7 cellular contexts compared by ENCODE assay signal in the genomic region with DNA sequence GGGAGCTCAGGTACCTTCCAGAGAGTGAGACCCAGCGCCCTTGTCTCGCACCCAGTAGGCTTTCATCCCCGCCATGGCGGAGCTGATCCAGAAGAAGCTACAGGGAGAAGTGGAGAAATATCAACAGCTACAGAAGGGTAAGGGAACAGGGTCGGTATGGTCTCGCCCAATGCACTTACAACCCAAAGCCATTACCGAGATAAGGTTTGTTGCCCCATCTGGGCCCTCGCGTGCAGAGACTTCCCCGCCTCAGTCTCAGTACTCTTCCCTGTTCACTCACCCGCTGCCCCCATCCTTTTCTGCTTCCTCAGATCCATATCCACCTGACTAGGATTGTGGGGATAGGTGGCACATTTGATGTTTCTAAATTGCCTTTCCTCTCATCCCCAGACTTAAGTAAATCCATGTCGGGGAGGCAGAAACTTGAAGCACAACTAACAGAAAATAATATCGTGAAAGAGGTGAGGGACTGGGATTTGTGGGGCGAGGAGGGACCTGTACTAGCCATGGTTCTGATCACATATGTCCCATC. TPM values are rescaled to one million over a fixed set of nuclear protein-coding genes. Genes with fewer than 3 reads are reported as not detected.
DNase-seq lines count a peak whose midpoint lies in the region; ATAC-seq and TF ChIP-seq lines count a peak whose summit lies in the region.

No MANE protein-coding gene starts in this region.

- H3K9me3 Mint-ChIP-seq in natural killer cell = no peaks in the 10 kb centered on the region

- DNase-seq in Karpas-422 (no peak), coronary artery (ENCODE audit: low spot score) (no peak), natural killer cell (no peak), GM20000 (ENCODE audit: low spot score) (no peak), cerebellar cortex (ENCODE audit: low spot score) (no peak)

- no peaks in the 10 kb centered on the region for H4K20me1 ChIP-seq in Karpas-422 (ENCODE audit: insufficient read depth, low read depth, low read length)

- H2AFZ ChIP-seq in Karpas-422 (ENCODE audit: low read length) = no peak overlapping the region; the same call in 1 of the 2 replicates

- H3K4me2 ChIP-seq in Karpas-422 (ENCODE audit: low read depth, low read length, poor library complexity, severe bottlenecking) = peak overlapping the region; percentile 68

- peak overlapping the region; percentile 88 for H3K4me3 ChIP-seq in Karpas-422 (ENCODE audit: low read length)
- H3K4me3 ChIP-seq in coronary artery = peak overlapping the region; percentile 76

- H3K9me3 ChIP-seq in Karpas-422 (ENCODE audit: low read length) = no peaks in the 10 kb centered on the region

- ATAC-seq in GM19395 (IDR thresholded peaks at IDR 0.05; ENCODE audit: unreplicated experiment) (peak; percentile 26), natural killer cell (peak in 2 of 3 donors; percentile 14 to 24), HG03469 (IDR thresholded peaks at IDR 0.05; ENCODE audit: unreplicated experiment) (no peak)

- intact Hi-C loops in natural killer cell (cut with micrococcal nuclease) = loop anchor here (1.0 kb wide), 4 partner anchors 9 to 33 kb away; a partner anchor contains a TSS

- H3K36me3 Mint-ChIP-seq in natural killer cell = peaks cover 8% of the 10 kb centered on the region

- H3K79me2 ChIP-seq in Karpas-422 (ENCODE audit: low read length) = peaks cover 46% of the 10 kb centered on the region

- TF ChIP-seq CTCF in coronary artery (IDR thresholded peaks at IDR 0.05) (no peak), natural killer cell (IDR thresholded peaks at IDR 0.05) (no peak), GM20000 (IDR thresholded peaks at IDR 0.05; ENCODE audit: extremely low read depth, missing control alignments) (no peak)

- H3K9ac ChIP-seq in Karpas-422 (ENCODE audit: low read length) = peak overlapping the region; percentile 88

- no peaks in the 10 kb centered on the region for H3K27me3 Mint-ChIP-seq in natural killer cell (ENCODE audit: low read depth in 2 of 2)

- no peaks in the 10 kb centered on the region for H3K27me3 ChIP-seq in Karpas-422 (ENCODE audit: low read length)

- H3K4me3 Mint-ChIP-seq in natural killer cell = peak overlapping the region; percentile 99

- H3K4me1 ChIP-seq in Karpas-422 (ENCODE audit: low read length) = peaks cover 23% of the 10 kb centered on the region

- no peaks in the 10 kb centered on the region for H3K9me2 ChIP-seq in Karpas-422 (replicated peaks; ENCODE audit: insufficient read depth, low read length)

- peak overlapping the region; percentile 13; the same call in 1 of the 2 replicates for H3K27ac ChIP-seq in Karpas-422 (ENCODE audit: low read length)
- H3K27ac ChIP-seq in coronary artery = peak overlapping the region; percentile 43 to 80

- peak overlapping the region; percentile 92 to 94 for H3K27ac Mint-ChIP-seq in natural killer cell

- peaks cover 25% of the 10 kb centered on the region; the same call in 1 of the 2 replicates for H3K36me3 ChIP-seq in Karpas-422 (ENCODE audit: insufficient read depth, low read length)

- H3K4me1 Mint-ChIP-seq in natural killer cell = peaks cover 39 to 48% of the 10 kb centered on the region in 2 donors

RNA-seq across cellular contexts. Expression of a gene that starts 0.4 kb away (rescaled TPM):
- total RNA-seq in Karpas-422 (2014; rRNA removed; shearing (Covaris generic); ENCODE audit: low replicate concordance) = 66.7 and 126 TPM in 2 replicates
- total RNA-seq in natural killer cell = 10 to 100 TPM; 19.2 to 26.5 (median 22.7) TPM

RNA-seq across cellular contexts. Expression of a gene that starts 0.8 kb away (rescaled TPM):
- total RNA-seq in Karpas-422 (2014; rRNA removed; shearing (Covaris generic); ENCODE audit: low replicate concordance) = 59.6 and 91.1 TPM in 2 replicates
- total RNA-seq in natural killer cell = 10 to 100 TPM; 33.6 to 56.3 (median 47.0) TPM

RNA-seq across cellular contexts. Expression of a gene that starts 8.9 kb away (rescaled TPM):
- total RNA-seq in Karpas-422 (2014; rRNA removed; shearing (Covaris generic); ENCODE audit: low replicate concordance) = 35.1 and 47.2 TPM in 2 replicates
- 10 to 100 TPM; 80.7 to 91.4 (median 84.9) TPM for total RNA-seq in natural killer cell

RNA-seq across cellular contexts. Expression of a gene that starts 12.9 kb away (rescaled TPM):
- total RNA-seq in Karpas-422 (2014; rRNA removed; shearing (Covaris generic); ENCODE audit: low replicate concordance) = 3.4 and 16.2 TPM in 2 replicates
- 10 to 100 TPM; 22.7 to 24.1 (median 23.1) TPM for total RNA-seq in natural killer cell

RNA-seq across cellular contexts. Expression of a gene that starts 18.0 kb away (rescaled TPM):
- 7,996 and 13,063 TPM in 2 replicates for total RNA-seq in Karpas-422 (2014; rRNA removed; shearing (Covaris generic); ENCODE audit: low replicate concordance)
- total RNA-seq in natural killer cell = 1,000 to 10,000 TPM; 1,182 to 1,707 (median 1,500) TPM
